In genomic region chr9:136726118-136726517, GRCh38 we compare ENCODE assay signal across 8 cellular contexts. TPM values are rescaled to one million over a fixed set of nuclear protein-coding genes. Genes with fewer than 3 reads are reported as not detected.
DNase-seq lines count a peak whose midpoint lies in the region; ATAC-seq and TF ChIP-seq lines count a peak whose summit lies in the region.

No MANE protein-coding gene starts in this region.

- no peak for ATAC-seq in GM21737 (IDR thresholded peaks at IDR 0.05; ENCODE audit: unreplicated experiment)

- intact Hi-C loops in PC-9 (cut with micrococcal nuclease; ENCODE audit: unreplicated experiment) (loop anchor here (2.0 to 10.0 kb wide), 2 partner anchors 31 to 51 kb away; no protein-coding TSS in a partner anchor), posterior vena cava (cut with DNase I) (no loop called here)

- H3K36me3 ChIP-seq in PC-9 (ENCODE audit: low read depth): peaks cover 34% of the 10 kb centered on the region

- H3K9me3 ChIP-seq in PC-9 (ENCODE audit: insufficient read depth, low read depth): no peaks in the 10 kb centered on the region

- peaks cover 27% of the 10 kb centered on the region for H3K4me1 ChIP-seq in PC-9 (replicated peaks; ENCODE audit: insufficient read depth)

- H3K4me3 ChIP-seq in PC-9 (peak overlapping the region; percentile 99; the same call in 1 of the 2 replicates), epithelial cell of proximal tubule (ENCODE audit: low read depth, low read length) (peak overlapping the region; percentile 89)

- H3K4me2 ChIP-seq in PC-9: peak overlapping the region; percentile 98

- POLR2A ChIA-PET in PC-9 (lab: Charles Lee; ENCODE audit: unreplicated experiment): interaction anchor here (0.6 to 0.8 kb wide), 2 partner anchors 50 to 54 kb away, joined by 4 read pairs; no protein-coding TSS in a partner anchor

- H3K27ac ChIP-seq in PC-9: peak overlapping the region; percentile 17

- CTCF ChIA-PET in PC-9 (lab: Charles Lee): interaction anchor here (0.8 kb wide), 1 partner anchor 32 kb away, joined by 3 read pairs; no protein-coding TSS in a partner anchor

- H2AFZ ChIP-seq in PC-9: no peak overlapping the region

- peaks cover 63% of the 10 kb centered on the region for H4K20me1 ChIP-seq in PC-9 (ENCODE audit: insufficient read depth)

- no peak for TF ChIP-seq CTCF in PC-9 (conservative IDR thresholded peaks at IDR 0.05)
- TF ChIP-seq CTCF in epithelial cell of proximal tubule (conservative IDR thresholded peaks at IDR 0.05; ENCODE audit: low read depth, low read length): no peak

- BruUV-seq in PC-9 (replicated peaks; lab: Mats Ljungman, UMichigan): no TSS peak

- H3K27me3 ChIP-seq in PC-9 (ENCODE audit: insufficient read depth, low read depth): no peaks in the 10 kb centered on the region

- H3K79me2 ChIP-seq in PC-9 (ENCODE audit: low read depth): peaks cover 66% of the 10 kb centered on the region

- no peaks in the 10 kb centered on the region for H3K9me2 ChIP-seq in PC-9 (ENCODE audit: insufficient read depth)

- peaks cover 76% of the 10 kb centered on the region for H3F3A ChIP-seq in PC-9 (ENCODE audit: insufficient read depth, low read depth)

- DNase-seq in ELR (ENCODE audit: low read depth) (peak; percentile 31), PC-9 (no peak), epithelial cell of proximal tubule (ENCODE audit: low read depth) (no peak), posterior vena cava (ENCODE audit: low spot score) (peak; percentile 77), germinal center (ENCODE audit: low spot score) (no peak), CD1c-positive myeloid dendritic cell (ENCODE audit: extremely low spot score) (no peak)
- no peak for DNase-seq in activated CD4-positive, alpha-beta T cell treated with anti-CD3 and anti-CD28 coated beads for 4 hours

RNA-seq across cellular contexts. Expression of gene DIPK1B, which starts 13.7 kb away (rescaled TPM):
- total RNA-seq in PC-9 (2021): 19.0 and 32.6 TPM in 2 replicates
- 11.4 and 20.3 TPM in 2 replicates for total RNA-seq in epithelial cell of proximal tubule
- 1 to 10 TPM; 7.1 to 8.3 TPM for total RNA-seq in posterior vena cava

RNA-seq across cellular contexts. Expression of gene LCN10, which starts 16.6 kb away (rescaled TPM):
- 0.94 and 2.2 TPM in 2 replicates for total RNA-seq in PC-9 (2021)
- total RNA-seq in epithelial cell of proximal tubule: not detected in 2 replicates
- total RNA-seq in posterior vena cava: 10 to 100 TPM in 1 of 2 donors, 1 to 10 TPM in 1; 9.2 to 10.0 TPM

RNA-seq across cellular contexts. Expression of gene LCN6, which starts 22.2 kb away (rescaled TPM):
- total RNA-seq in PC-9 (2021) (not detected in 2 replicates), epithelial cell of proximal tubule (not detected in 2 replicates), posterior vena cava (10 to 100 TPM; 22.8 to 36.9 TPM)

RNA-seq across cellular contexts. Expression of gene LCN8, which starts 31.9 kb away (rescaled TPM):
- total RNA-seq in PC-9 (2021) (not detected in 2 replicates), epithelial cell of proximal tubule (not detected in 2 replicates), posterior vena cava (not detected)

RNA-seq across cellular contexts. Expression of gene LCN15, which starts 38.2 kb away (rescaled TPM):
- total RNA-seq in PC-9 (2021): not detected in 2 replicates
- total RNA-seq in epithelial cell of proximal tubule: not detected in 2 replicates
- total RNA-seq in posterior vena cava: not detected

Comparison
In these comparisons a context has a peak if more than half of its experiments do, and no peak if none do; other contexts are left out.
1. DNase-seq: peak in ELR (single experiment) and posterior vena cava (single experiment); none in PC-9 (0 of 2), epithelial cell of proximal tubule (single experiment), germinal center (single experiment), CD1c-positive myeloid dendritic cell (single experiment) and activated CD4-positive, alpha-beta T cell treated with anti-CD3 and anti-CD28 coated beads for 4 hours (0 of 2).
2. RNA of gene LCN6, which starts 22.2 kb away (total RNA-seq): 22.8 to 36.9 TPM in posterior vena cava; not detected in PC-9 and not detected in epithelial cell of proximal tubule; every median in the first group is over 10 times any median in the second.